ENCODE assay signal across 1 cellular context in genomic region chr15:22870865-22871264, GRCh38.
TF ChIP-seq lines count a peak whose summit lies in the region.

No MANE protein-coding gene starts in this region.

TF ChIP-seq in GM23338, 12 proteins besides CTCF, POLR2A, EP300 and RAD21 (continued from another document):
- TF ChIP-seq ZNF462 (CRISPR knock-in tag; IDR thresholded peaks at IDR 0.05) = no peak
- no peak for TF ChIP-seq ETS1 (IDR thresholded peaks at IDR 0.05)
- TF ChIP-seq ZNF331 (CRISPR knock-in tag; IDR thresholded peaks at IDR 0.05; ENCODE audit: low read depth) = no peak
- no peak for TF ChIP-seq STAT1 (IDR thresholded peaks at IDR 0.05; ENCODE audit: unreplicated experiment)
